ENCODE assay signal across 12 cellular contexts in genomic region chr5:96817496-96817895, GRCh38. TPM values are rescaled to one million over a fixed set of nuclear protein-coding genes. Genes with fewer than 3 reads are reported as not detected.
DNase-seq lines count a peak whose midpoint lies in the region; ATAC-seq and TF ChIP-seq lines count a peak whose summit lies in the region.
"Had no signal": no experiment of that assay in that cellular context is flagged by ENCODE, and none has a peak within 500 bp of the region (broad histone marks: within the 10 kb centered on the region; RNA-seq: fewer than 3 reads in every experiment).

No MANE protein-coding gene starts in this region.

- peak overlapping the region; percentile 93 for H3K27ac Mint-ChIP-seq in activated naive CD4-positive, alpha-beta T cell treated with anti-CD3 and anti-CD28 coated beads, Interleukin-2, amount 10 ng/mL, durations not matched to agents 7 days and 5 days
- peak overlapping the region in 1 of 2 donors; percentile 89 for H3K27ac Mint-ChIP-seq in activated naive CD4-positive, alpha-beta T cell treated with anti-CD3 and anti-CD28 coated beads, Interleukin-2, amount 50 U/mL, for 72 hours

- H3K27me3 Mint-ChIP-seq in activated naive CD4-positive, alpha-beta T cell treated with anti-CD3 and anti-CD28 coated beads, Interleukin-2, amount 10 ng/mL, durations not matched to agents 7 days and 5 days: no peaks in the 10 kb centered on the region

- H3K9me2 ChIP-seq in OCI-LY7 (ENCODE audit: insufficient read depth, low read length): no peaks in the 10 kb centered on the region

- no peaks in the 10 kb centered on the region for H3K36me3 Mint-ChIP-seq in activated naive CD4-positive, alpha-beta T cell treated with anti-CD3 and anti-CD28 coated beads, Interleukin-2, amount 10 ng/mL, durations not matched to agents 7 days and 5 days
- peaks cover 0 to 4% of the 10 kb centered on the region in 2 donors for H3K36me3 Mint-ChIP-seq in activated naive CD4-positive, alpha-beta T cell treated with anti-CD3 and anti-CD28 coated beads, Interleukin-2, amount 50 U/mL, for 72 hours

- no peak for DNase-seq in activated naive CD4-positive, alpha-beta T cell treated with anti-CD3 and anti-CD28 coated beads, Interleukin-2, amount 10 ng/mL, durations not matched to agents 7 days and 5 days
- DNase-seq in activated naive CD4-positive, alpha-beta T cell treated with anti-CD3 and anti-CD28 coated beads, Interleukin-2, amount 50 U/mL, for 72 hours (ENCODE audit: low spot score in 2 of 2): no peak
- no peak for DNase-seq in OCI-LY7 (ENCODE audit: low spot score)
- peak; percentile 82 for DNase-seq in cerebellum (ENCODE audit: low spot score)
- DNase-seq in stromal cell of bone marrow (ENCODE audit: low read depth): peak; percentile 50
- DNase-seq in NCI-H146 treated with DMSO at 0.1 percent for 48 hours (lab: John Stamatoyannopoulos, UW; ENCODE audit: unreplicated experiment): no peak
- DNase-seq in UCSD-AML1 (lab: John Stamatoyannopoulos, UW; ENCODE audit: unreplicated experiment): no peak
- DNase-seq: effector CD8-positive, alpha-beta T cell; mucosa of descending colon; NCI-H187 treated with DMSO at 0.1 percent for 48 hours; retina had no signal

- POLR2A ChIA-PET in OCI-LY7 (lab: Charles Lee): interaction anchor here (0.6 to 4.4 kb wide), 5 partner anchors 8 to 112 kb away, joined by 3 to 54 read pairs (median 5); partner anchors contain the start of gene ERAP1

- H2AFZ ChIP-seq in OCI-LY7 (ENCODE audit: low read length): peak overlapping the region; percentile 89; the same call in 1 of the 2 replicates

- H3K9me3 ChIP-seq in OCI-LY7 (ENCODE audit: low read length): no peaks in the 10 kb centered on the region
- H3K9me3 ChIP-seq: mucosa of descending colon had no signal

- peak overlapping the region; percentile 93 for H3K4me2 ChIP-seq in OCI-LY7 (ENCODE audit: low read length)

- TF ChIP-seq CTCF in OCI-LY7 (conservative IDR thresholded peaks at IDR 0.05; ENCODE audit: low read length): no peak

- peaks cover 46% of the 10 kb centered on the region for H3K4me1 ChIP-seq in OCI-LY7 (ENCODE audit: insufficient read depth, low read length, poor library complexity, severe bottlenecking)

- no peaks in the 10 kb centered on the region for H3K9me3 Mint-ChIP-seq in activated naive CD4-positive, alpha-beta T cell treated with anti-CD3 and anti-CD28 coated beads, Interleukin-2, amount 10 ng/mL, durations not matched to agents 7 days and 5 days
- H3K9me3 Mint-ChIP-seq in activated naive CD4-positive, alpha-beta T cell treated with anti-CD3 and anti-CD28 coated beads, Interleukin-2, amount 50 U/mL, for 72 hours: peaks cover 0 to 5% of the 10 kb centered on the region in 2 donors

- no peaks in the 10 kb centered on the region for H4K20me1 ChIP-seq in OCI-LY7 (ENCODE audit: insufficient read depth, low read length)

- H3K4me3 Mint-ChIP-seq in activated naive CD4-positive, alpha-beta T cell treated with anti-CD3 and anti-CD28 coated beads, Interleukin-2, amount 10 ng/mL, durations not matched to agents 7 days and 5 days: peak overlapping the region; percentile 75

- H3K79me2 ChIP-seq in OCI-LY7 (ENCODE audit: insufficient read depth, low read depth, low read length): no peaks in the 10 kb centered on the region

- H3K27ac ChIP-seq in OCI-LY7 (ENCODE audit: low read depth, low read length, poor library complexity, severe bottlenecking): peak overlapping the region; percentile 87

- CTCF ChIA-PET in activated naive CD4-positive, alpha-beta T cell treated with anti-CD3 and anti-CD28 coated beads, Interleukin-2, amount 10 ng/mL, durations not matched to agents 7 days and 5 days (lab: Charles Lee): interaction anchor here (1.3 to 2.0 kb wide), 2 partner anchors 9 to 324 kb away, joined by 3 to 6 read pairs; partner anchors contain the start of gene LIX1
- CTCF ChIA-PET in OCI-LY7 (lab: Charles Lee; ENCODE audit: unreplicated experiment): interaction anchor here (2.6 kb wide), 1 partner anchor 10 kb away, joined by 8 read pairs; the partner anchor contains the start of gene ERAP1

- peak overlapping the region; percentile 63 for H3K4me3 ChIP-seq in OCI-LY7 (ENCODE audit: low read depth, low read length, poor library complexity, severe bottlenecking)
- H3K4me3 ChIP-seq: mucosa of descending colon had no signal

- H3K4me1 Mint-ChIP-seq in activated naive CD4-positive, alpha-beta T cell treated with anti-CD3 and anti-CD28 coated beads, Interleukin-2, amount 10 ng/mL, durations not matched to agents 7 days and 5 days: peaks cover 79% of the 10 kb centered on the region

- H3K36me3 ChIP-seq in OCI-LY7 (ENCODE audit: insufficient read depth, low read length): no peaks in the 10 kb centered on the region

- no TSS peak for BruUV-seq in OCI-LY7 (replicated peaks; lab: Mats Ljungman, UMichigan)

- intact Hi-C loops in OCI-LY7 (cut with micrococcal nuclease; ENCODE audit: unreplicated experiment): loop anchor here (1.0 kb wide), 1 partner anchor 9 kb away; no protein-coding TSS in a partner anchor

- ATAC-seq in activated naive CD4-positive, alpha-beta T cell treated with anti-CD3 and anti-CD28 coated beads, Interleukin-2, amount 50 U/mL, for 72 hours: no peak
- no peak for ATAC-seq in GM19023 (IDR thresholded peaks at IDR 0.05; ENCODE audit: unreplicated experiment)

RNA-seq across cellular contexts. Expression of gene ERAP1, which starts 9.8 kb away (rescaled TPM):
- 10 to 100 TPM; 80.8 to 98.1 TPM for total RNA-seq in activated naive CD4-positive, alpha-beta T cell treated with anti-CD3 and anti-CD28 coated beads, Interleukin-2, amount 50 U/mL, for 72 hours
- 41.8 and 57.3 TPM in 2 replicates for total RNA-seq in OCI-LY7 (2014; rRNA removed; shearing (Covaris generic))
- total RNA-seq in OCI-LY7 (2022) (54.0 and 69.4 TPM in 2 replicates), cerebellum (16.1 TPM)

RNA-seq across cellular contexts. Expression of gene ERAP2, which starts 58.8 kb away (rescaled TPM):
- 10 to 100 TPM; 34.4 to 87.8 TPM for total RNA-seq in activated naive CD4-positive, alpha-beta T cell treated with anti-CD3 and anti-CD28 coated beads, Interleukin-2, amount 50 U/mL, for 72 hours
- 29.3 and 35.6 TPM in 2 replicates for total RNA-seq in OCI-LY7 (2014; rRNA removed; shearing (Covaris generic))
- total RNA-seq in OCI-LY7 (2022) (19.5 and 26.2 TPM in 2 replicates), cerebellum (3.8 TPM)

Comparison
In these comparisons a context has a peak if more than half of its experiments do, and no peak if none do; other contexts are left out.
1. DNase-seq: peak in cerebellum (single experiment) and stromal cell of bone marrow (single experiment); none in activated naive CD4-positive, alpha-beta T cell treated with anti-CD3 and anti-CD28 coated beads, Interleukin-2, amount 10 ng/mL, durations not matched to agents 7 days and 5 days (single experiment), activated naive CD4-positive, alpha-beta T cell treated with anti-CD3 and anti-CD28 coated beads, Interleukin-2, amount 50 U/mL, for 72 hours (0 of 2), OCI-LY7 (single experiment), NCI-H146 treated with DMSO at 0.1 percent for 48 hours (single experiment) and UCSD-AML1 (single experiment).